In the genomic region with DNA sequence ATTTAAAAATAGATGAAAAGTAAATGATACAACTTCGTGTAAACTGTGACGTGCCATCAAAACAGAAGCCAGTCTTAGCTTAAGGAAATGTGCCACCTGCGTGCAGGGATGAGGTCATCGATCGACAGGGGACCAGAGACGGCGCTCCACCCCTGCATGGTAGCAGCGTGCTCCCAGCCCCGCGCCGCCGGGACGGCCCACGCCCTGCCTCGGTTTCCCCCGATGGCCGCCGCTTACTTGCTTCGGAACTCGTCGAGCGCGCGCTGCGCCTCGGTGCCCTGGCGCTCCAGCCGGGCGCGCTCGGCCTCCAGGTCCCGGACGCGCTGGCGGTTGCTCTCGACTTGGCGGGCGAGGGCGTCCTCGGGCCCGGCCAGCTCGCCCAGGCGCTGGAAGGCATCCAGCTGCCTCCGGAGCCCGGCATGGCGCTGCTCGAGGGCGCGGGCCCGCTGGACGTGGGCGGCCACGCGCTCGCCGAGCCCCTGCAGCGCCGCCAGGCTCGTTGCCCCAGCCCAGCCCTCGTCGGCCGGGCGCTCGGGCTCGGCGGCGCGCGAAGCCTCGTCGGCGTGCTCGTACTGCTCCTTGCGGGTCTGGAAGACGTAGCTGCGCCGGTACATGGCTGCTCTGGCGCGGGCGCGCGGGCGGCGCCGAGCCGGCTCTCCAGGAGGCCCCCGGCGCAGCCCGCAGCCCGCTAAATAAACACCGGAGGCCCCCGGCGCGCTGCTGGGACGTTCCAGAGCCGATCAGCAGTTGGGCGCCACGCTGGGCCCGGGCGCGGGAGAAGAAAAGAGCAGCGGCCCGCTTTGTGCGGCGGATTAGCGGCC, we compare ENCODE assay signal across 8 cellular contexts. TPM values are rescaled to one million over a fixed set of nuclear protein-coding genes. Genes with fewer than 3 reads are reported as not detected.
DNase-seq lines count a peak whose midpoint lies in the region; ATAC-seq, FAIRE-seq and TF ChIP-seq lines count a peak whose summit lies in the region.

Gene BFSP1, minus strand, starts transcription at position 664 of the 821 bp plus-strand sequence. Its CDS starts 50 bp downstream, at position 614.

- ATAC-seq in esophagus mucosa, result peak; percentile 80
- ATAC-seq in stimulated activated naive B cell treated with anti-CD40 and anti-IgM and Interleukin-4, amounts not matched to agents 10 μg/mL and 1 μg/mL and 100 μg/mL, for 72 hours (replicated peaks), result peak; percentile 78 to 83

- TF ChIP-seq CTCF in D721Med (IDR thresholded peaks at IDR 0.05; ENCODE audit: insufficient read depth, missing control alignments), result no peak

- no peaks in the 10 kb centered on the region for H3K27me3 ChIP-seq in mucosa of stomach (ENCODE audit: control insufficient read depth, insufficient read depth, low read length)

- H3K4me3 Mint-ChIP-seq in stimulated activated naive B cell treated with anti-CD40 and anti-IgM and Interleukin-4, amounts not matched to agents 10 μg/mL and 1 μg/mL and 100 μg/mL, for 72 hours, result peak within 1 kb of the TSS; percentile 75 to 82

- H3K4me1 ChIP-seq in mucosa of stomach (ENCODE audit: control insufficient read depth, insufficient read depth, low read length), result no peaks in the 10 kb centered on the region

- no peaks in the 10 kb centered on the region for H3K9me3 ChIP-seq in mucosa of stomach (ENCODE audit: control insufficient read depth, low read length)

- peak within 1 kb of the TSS; percentile 65 for H3K27ac Mint-ChIP-seq in stimulated activated naive B cell treated with anti-CD40 and anti-IgM and Interleukin-4, amounts not matched to agents 10 μg/mL and 1 μg/mL and 100 μg/mL, for 72 hours

- DNase-seq in CD1c-positive myeloid dendritic cell (ENCODE audit: extremely low spot score) (peak; percentile 46), HCEC 1CT (peak; percentile 40), NCI-H526 treated with DMSO at 0.1 percent for 48 hours (lab: John Stamatoyannopoulos, UW) (peak; percentile 57), activated T-cell treated with anti-CD3 and anti-CD28 coated beads for 48 hours (ENCODE audit: low read depth) (peak; percentile 48), D721Med (ENCODE audit: insufficient read length, low spot score) (no peak)
- DNase-seq in stimulated activated naive B cell treated with anti-CD40 and anti-IgM and Interleukin-4, amounts not matched to agents 10 μg/mL and 1 μg/mL and 100 μg/mL, for 72 hours, result peak; percentile 22

- H3K4me1 Mint-ChIP-seq in stimulated activated naive B cell treated with anti-CD40 and anti-IgM and Interleukin-4, amounts not matched to agents 10 μg/mL and 1 μg/mL and 100 μg/mL, for 72 hours, result peaks cover 0 to 1% of the 10 kb centered on the region in 2 donors

- H3K27me3 Mint-ChIP-seq in stimulated activated naive B cell treated with anti-CD40 and anti-IgM and Interleukin-4, amounts not matched to agents 10 μg/mL and 1 μg/mL and 100 μg/mL, for 72 hours, result peaks cover 15 to 25% of the 10 kb centered on the region in 2 donors

- H3K36me3 Mint-ChIP-seq in stimulated activated naive B cell treated with anti-CD40 and anti-IgM and Interleukin-4, amounts not matched to agents 10 μg/mL and 1 μg/mL and 100 μg/mL, for 72 hours, result no peaks in the 10 kb centered on the region

- no peak within 1 kb of the TSS for H3K4me3 ChIP-seq in mucosa of stomach (ENCODE audit: low read length)

- H3K9me3 Mint-ChIP-seq in stimulated activated naive B cell treated with anti-CD40 and anti-IgM and Interleukin-4, amounts not matched to agents 10 μg/mL and 1 μg/mL and 100 μg/mL, for 72 hours, result no peaks in the 10 kb centered on the region

- peak within 1 kb of the TSS; percentile 50 for H3K9ac ChIP-seq in mucosa of stomach (ENCODE audit: low read length)

- no peaks in the 10 kb centered on the region for H3K36me3 ChIP-seq in mucosa of stomach (ENCODE audit: control insufficient read depth, insufficient read depth, low read length)

- FAIRE-seq in D721Med (lab: Jason Lieb, UNC), result no peak

RNA-seq across cellular contexts. Expression of gene BFSP1, which starts in this region (rescaled TPM):
- total RNA-seq in esophagus mucosa, result 1.3 TPM
